Comparison of ENCODE assay signal across 8 cellular contexts in genomic region chr10:77531441-77532001, GRCh38.
DNase-seq lines count a peak whose midpoint lies in the region; ATAC-seq and TF ChIP-seq lines count a peak whose summit lies in the region.

No MANE protein-coding gene starts in this region.

- DNase-seq in RKO (ENCODE audit: low spot score) (peak; percentile 43), foreskin keratinocyte (peak; percentile 48 to 73), sciatic nerve (ENCODE audit: low spot score) (no peak), testis (no peak), nephron progenitor cell (no peak)

- peak; percentile 59 for ATAC-seq in GM21619 (IDR thresholded peaks at IDR 0.05; ENCODE audit: unreplicated experiment)
- peak; percentile 91 for ATAC-seq in foreskin keratinocyte
- ATAC-seq in sciatic nerve, result peak; percentile 64
- ATAC-seq in HG02970 (IDR thresholded peaks at IDR 0.05; ENCODE audit: low FRiP score, unreplicated experiment), result no peak
- no peak for ATAC-seq in GM21723 (IDR thresholded peaks at IDR 0.05; ENCODE audit: unreplicated experiment)

- H3K27ac ChIP-seq in foreskin keratinocyte, result peak overlapping the region; percentile 15
- H3K27ac ChIP-seq in testis, result no peak overlapping the region

- intact Hi-C loops in sciatic nerve (cut with DNase I) (no loop called here), testis (cut with DNase I; ENCODE audit: low total_unique reads) (no loop called here)

- 40 to 62% methylated on average over 9 to 10 of the region's 10 CpGs for WGBS in testis, 2 donors

- H3K27ac Mint-ChIP-seq in nephron progenitor cell, result no peak overlapping the region

- no peaks in the 10 kb centered on the region for H3K36me3 ChIP-seq in testis (ENCODE audit: low read depth, missing control alignments)

- H3K9me3 ChIP-seq in testis, result no peaks in the 10 kb centered on the region

- H3K27me3 Mint-ChIP-seq in nephron progenitor cell (ENCODE audit: low read depth, poor library complexity), result peaks cover 7% of the 10 kb centered on the region

- H3K4me1 ChIP-seq in foreskin keratinocyte (peaks cover 16% of the 10 kb centered on the region), testis (no peaks in the 10 kb centered on the region)

- no peaks in the 10 kb centered on the region for H3K9me3 Mint-ChIP-seq in nephron progenitor cell

- no peak overlapping the region for H3K4me3 Mint-ChIP-seq in nephron progenitor cell

- H3K36me3 Mint-ChIP-seq in nephron progenitor cell (ENCODE audit: low read depth), result no peaks in the 10 kb centered on the region

- peaks cover 35% of the 10 kb centered on the region for H3K4me1 Mint-ChIP-seq in nephron progenitor cell

- H3K27me3 ChIP-seq in foreskin keratinocyte, result no peaks in the 10 kb centered on the region
- H3K27me3 ChIP-seq in testis, result no peaks in the 10 kb centered on the region

- TF ChIP-seq CTCF in foreskin keratinocyte (conservative IDR thresholded peaks at IDR 0.05) (no peak), testis (IDR thresholded peaks at IDR 0.05) (no peak), nephron progenitor cell (IDR thresholded peaks at IDR 0.05) (no peak)

- no peak for TF ChIP-seq POLR2A in testis (IDR thresholded peaks at IDR 0.05)

- H3K4me3 ChIP-seq in testis, result no peak overlapping the region

Comparison
In these comparisons a context has a peak if more than half of its experiments do, and no peak if none do; other contexts are left out.
1. ATAC-seq: peak in GM21619 (single experiment), foreskin keratinocyte (single experiment) and sciatic nerve (single experiment); none in HG02970 (single experiment) and GM21723 (single experiment).
2. DNase-seq: peak in RKO (single experiment) and foreskin keratinocyte (2 of 2); none in sciatic nerve (single experiment), testis (single experiment) and nephron progenitor cell (single experiment).